In genomic region chr1:108551157-108551862, GRCh38 we compare ENCODE assay signal across 8 cellular contexts. TPM values are rescaled to one million over a fixed set of nuclear protein-coding genes. Genes with fewer than 3 reads are reported as not detected.
A peak's percentile ranks its signal among the peaks of the same experiment; 100 is the strongest.
DNase-seq lines count a peak whose midpoint lies in the region; ATAC-seq and TF ChIP-seq lines count a peak whose summit lies in the region.

No MANE protein-coding gene starts in this region.

- WGBS in testis, 2 donors, result 90% methylated on average over 2 of the region's 2 CpGs
- 71 to 82% (median 80%) methylated on average over 2 of the region's 2 CpGs for WGBS in spleen, 5 donors

- no peak overlapping the region for H3K27ac ChIP-seq in testis
- no peak overlapping the region for H3K27ac ChIP-seq in CD4-positive, alpha-beta memory T cell (ENCODE audit: low read depth, low read length)
- H3K27ac ChIP-seq in spleen, result peak overlapping the region in 4 of 8 donors; percentile 7 to 64 (median 39)

- H3K9me3 Mint-ChIP-seq in CD4-positive, alpha-beta memory T cell, result peaks cover 0 to 3% (median 0%) of the 10 kb centered on the region in 8 donors

- DNase-seq in medulla oblongata (ENCODE audit: extremely low spot score) (peak; percentile 54), testis (no peak), spleen (no peak)
- no peak for DNase-seq in activated CD4-positive, alpha-beta T cell treated with anti-CD3 and anti-CD28 coated beads, Interleukin-2, amount 50 U/mL, for 48 hours
- DNase-seq in CD4-positive, alpha-beta memory T cell, result no peak

- CTCF ChIA-PET in CD4-positive, alpha-beta memory T cell (lab: Charles Lee; ENCODE audit: partially characterized antibody), result interaction anchor here (4.0 kb wide), 1 partner anchor 10 kb away, joined by 33 read pairs; the partner anchor contains the start of gene EEIG2

- intact Hi-C loops in testis (cut with DNase I; ENCODE audit: low total_unique reads) (no loop called here), spleen (cut with DNase I; ENCODE audit: low total_unique reads) (no loop called here)
- intact Hi-C loops in CD4-positive, alpha-beta memory T cell (cut with micrococcal nuclease), result no loop called here

- H3K36me3 Mint-ChIP-seq in CD4-positive, alpha-beta memory T cell, result no peaks in the 10 kb centered on the region

- ATAC-seq in GM18867 (IDR thresholded peaks at IDR 0.05; ENCODE audit: unreplicated experiment) (peak; percentile 93), GM21619 (IDR thresholded peaks at IDR 0.05; ENCODE audit: unreplicated experiment) (peak; percentile 96), HG03432 (IDR thresholded peaks at IDR 0.05; ENCODE audit: unreplicated experiment) (peak; percentile 98)

- H3K27me3 ChIP-seq in testis (no peaks in the 10 kb centered on the region), spleen (replicated peaks in 1 of 7) (no peaks in the 10 kb centered on the region)
- H3K27me3 ChIP-seq in CD4-positive, alpha-beta memory T cell (ENCODE audit: insufficient read depth, low read length), result no peaks in the 10 kb centered on the region

- no peaks in the 10 kb centered on the region for H3K4me1 Mint-ChIP-seq in CD4-positive, alpha-beta memory T cell

- no peaks in the 10 kb centered on the region for H3K27me3 Mint-ChIP-seq in CD4-positive, alpha-beta memory T cell

- H3K4me3 ChIP-seq in testis (no peak overlapping the region), spleen (no peak overlapping the region)
- no peak overlapping the region for H3K4me3 ChIP-seq in CD4-positive, alpha-beta memory T cell (ENCODE audit: low read length in 2 of 2)

- POLR2A ChIA-PET in CD4-positive, alpha-beta memory T cell (lab: Charles Lee; ENCODE audit: partially characterized antibody), result interaction anchor here (0.7 to 1.4 kb wide), 2 partner anchors 9 to 110 kb away, joined by 3 to 7 read pairs; partner anchors contain the start of gene EEIG2

- H3K9me3 ChIP-seq in testis, result no peaks in the 10 kb centered on the region
- no peaks in the 10 kb centered on the region for H3K9me3 ChIP-seq in CD4-positive, alpha-beta memory T cell (ENCODE audit: control insufficient read depth in 1 of 2, low read length in 2 of 2)
- no peaks in the 10 kb centered on the region for H3K9me3 ChIP-seq in spleen

- no peaks in the 10 kb centered on the region for H3K36me3 ChIP-seq in testis (ENCODE audit: low read depth, missing control alignments)
- H3K36me3 ChIP-seq in CD4-positive, alpha-beta memory T cell (ENCODE audit: insufficient read depth, low read length), result no peaks in the 10 kb centered on the region
- no peaks in the 10 kb centered on the region for H3K36me3 ChIP-seq in spleen

- TF ChIP-seq POLR2A in testis (IDR thresholded peaks at IDR 0.05), result no peak
- TF ChIP-seq POLR2A in spleen (IDR thresholded peaks at IDR 0.05), result no peak

- TF ChIP-seq CTCF in testis (IDR thresholded peaks at IDR 0.05) (no peak), spleen (IDR thresholded peaks at IDR 0.05 in 8 of 11, conservative IDR thresholded peaks at IDR 0.05 in 3 of 11) (no peak)

- H3K4me1 ChIP-seq in testis (no peaks in the 10 kb centered on the region), spleen (peaks cover 3 to 14% (median 8%) of the 10 kb centered on the region in 6 donors)
- no peaks in the 10 kb centered on the region for H3K4me1 ChIP-seq in CD4-positive, alpha-beta memory T cell (ENCODE audit: insufficient read depth, low read length)

- H3K27ac Mint-ChIP-seq in CD4-positive, alpha-beta memory T cell, result no peak overlapping the region

- H3K4me3 Mint-ChIP-seq in CD4-positive, alpha-beta memory T cell, result no peak overlapping the region

RNA-seq across cellular contexts. Expression of gene EEIG2, which starts 8.6 kb away (rescaled TPM):
- total RNA-seq in testis (10 to 100 TPM; 14.7 to 20.6 TPM), spleen (10 to 100 TPM; 17.1 to 21.1 (median 17.8) TPM)
- polyA plus RNA-seq in testis (ENCODE audit: insufficient read depth, low read depth, low replicate concordance) (11.6 TPM), spleen (1 to 10 TPM; 3.3 to 5.4 (median 4.5) TPM)
- total RNA-seq in CD4-positive, alpha-beta memory T cell, result 10 to 100 TPM in 1 of 2 experiments, 1 to 10 TPM in 1; 9.2 to 10.7 TPM
- polyA plus RNA-seq in CD4-positive, alpha-beta memory T cell, result 1 to 10 TPM in 1 of 2 donors, under 1 TPM in 1; 0.33 to 1.3 TPM
